2 cellular contexts compared by ENCODE assay signal in genomic region chr13:74037762-74038161, GRCh38.
TF ChIP-seq lines count a peak whose summit lies in the region.

No MANE protein-coding gene starts in this region.

TF ChIP-seq in SK-N-SH, 30 proteins besides CTCF, POLR2A, EP300 and RAD21 (continued from another document):
- no peak for TF ChIP-seq RXRA (IDR thresholded peaks at IDR 0.05; ENCODE audit: borderline replicate concordance, low read depth)

TF ChIP-seq in SK-N-SH treated with all-trans-retinoic acid at 6 μM for 48 hours, 23 proteins besides CTCF, POLR2A, EP300 and RAD21 (continued from another document):
- TF ChIP-seq ZFP30 (CRISPR knock-in tag; IDR thresholded peaks at IDR 0.05) (no peak), CSDC2 (CRISPR knock-in tag; IDR thresholded peaks at IDR 0.05) (no peak)
